In genomic region chr7:74354009-74354408, GRCh38 we compare ENCODE assay signal across 31 cellular contexts.
"Had no signal": no experiment of that assay in that cellular context is flagged by ENCODE, and none has a peak within 500 bp of the region (broad histone marks: within the 10 kb centered on the region; RNA-seq: fewer than 3 reads in every experiment).

No MANE protein-coding gene starts in this region.

- H3K4me3 Mint-ChIP-seq: activated CD4-positive, alpha-beta memory T cell treated with anti-CD3 and anti-CD28 coated beads, Interleukin-2, amount 10 ng/mL, durations not matched to agents 7 days and 5 days; activated CD4-positive, alpha-beta T cell treated with anti-CD3 and anti-CD28 coated beads, Interleukin-2, amount 10 ng/mL, durations not matched to agents 7 days and 5 days; activated naive CD8-positive, alpha-beta T cell; activated T-cell treated with anti-CD3 and anti-CD28 coated beads, Interleukin-2, amount 50 U/mL, for 4 hours; activated T-helper 17 cell treated with anti-CD3 and anti-CD28 coated beads, Interleukin-2, amount 50 U/mL, for 72 hours; central memory CD8-positive, alpha-beta T cell; dendritic cell treated with granulocyte-macrophage colony-stimulating factor and Interleukin-4, amounts not matched to agents 40 ng/mL and 50 ng/mL, for 4 days had no signal

- H3K27ac Mint-ChIP-seq: activated CD4-positive, alpha-beta memory T cell treated with anti-CD3 and anti-CD28 coated beads, Interleukin-2, amount 10 ng/mL, durations not matched to agents 7 days and 5 days; activated CD4-positive, alpha-beta T cell treated with anti-CD3 and anti-CD28 coated beads, Interleukin-2, amount 10 ng/mL, durations not matched to agents 7 days and 5 days; activated naive CD8-positive, alpha-beta T cell; activated T-helper 17 cell treated with anti-CD3 and anti-CD28 coated beads, Interleukin-2, amount 50 U/mL, for 72 hours; dendritic cell treated with granulocyte-macrophage colony-stimulating factor and Interleukin-4, amounts not matched to agents 40 ng/mL and 50 ng/mL, for 4 days had no signal

- H3K4me1 Mint-ChIP-seq: activated CD4-positive, alpha-beta T cell treated with anti-CD3 and anti-CD28 coated beads, Interleukin-2, amount 10 ng/mL, durations not matched to agents 7 days and 5 days; activated T-helper 17 cell treated with anti-CD3 and anti-CD28 coated beads, Interleukin-2, amount 50 U/mL, for 72 hours; central memory CD8-positive, alpha-beta T cell had no signal

- H3K27me3 Mint-ChIP-seq: activated CD4-positive, alpha-beta memory T cell treated with anti-CD3 and anti-CD28 coated beads, Interleukin-2, amount 10 ng/mL, durations not matched to agents 7 days and 5 days; activated CD4-positive, alpha-beta T cell treated with anti-CD3 and anti-CD28 coated beads, Interleukin-2, amount 10 ng/mL, durations not matched to agents 7 days and 5 days; activated naive CD8-positive, alpha-beta T cell; activated T-helper 17 cell treated with anti-CD3 and anti-CD28 coated beads, Interleukin-2, amount 50 U/mL, for 72 hours; central memory CD8-positive, alpha-beta T cell; dendritic cell treated with granulocyte-macrophage colony-stimulating factor and Interleukin-4, amounts not matched to agents 40 ng/mL and 50 ng/mL, for 4 days had no signal

- FAIRE-seq: astrocyte, bronchial epithelial cell had no signal

- H3K4me3 ChIP-seq: coronary artery, dorsolateral prefrontal cortex, esophagus muscularis mucosa, gastrocnemius medialis, heart left ventricle had no signal

- H3K27ac ChIP-seq: coronary artery, esophagus muscularis mucosa, foreskin keratinocyte, gastrocnemius medialis, heart left ventricle had no signal

- H3K27me3 ChIP-seq: brain microvascular endothelial cell, dorsolateral prefrontal cortex, esophagus muscularis mucosa, foreskin keratinocyte, gastrocnemius medialis, heart left ventricle had no signal

- H3K9me3 ChIP-seq: gastrocnemius medialis had no signal

- ATAC-seq: activated T-cell treated with anti-CD3 and anti-CD28 coated beads, Interleukin-2, amount 50 U/mL, for 4 hours; activated T-helper 17 cell treated with anti-CD3 and anti-CD28 coated beads, Interleukin-2, amount 50 U/mL, for 72 hours; foreskin keratinocyte; gastrocnemius medialis; heart left ventricle had no signal

- H3K4me1 ChIP-seq: esophagus muscularis mucosa, foreskin keratinocyte, gastrocnemius medialis had no signal

- H3K9me3 Mint-ChIP-seq: activated CD4-positive, alpha-beta memory T cell treated with anti-CD3 and anti-CD28 coated beads, Interleukin-2, amount 10 ng/mL, durations not matched to agents 7 days and 5 days; activated CD4-positive, alpha-beta T cell treated with anti-CD3 and anti-CD28 coated beads, Interleukin-2, amount 10 ng/mL, durations not matched to agents 7 days and 5 days; activated T-helper 17 cell treated with anti-CD3 and anti-CD28 coated beads, Interleukin-2, amount 50 U/mL, for 72 hours; central memory CD8-positive, alpha-beta T cell; dendritic cell treated with granulocyte-macrophage colony-stimulating factor and Interleukin-4, amounts not matched to agents 40 ng/mL and 50 ng/mL, for 4 days had no signal

- DNase-seq: activated CD4-positive, alpha-beta memory T cell treated with anti-CD3 and anti-CD28 coated beads, Interleukin-2, amount 10 ng/mL, durations not matched to agents 7 days and 5 days; activated CD4-positive, alpha-beta T cell treated with anti-CD3 and anti-CD28 coated beads for 1 hour; activated CD4-positive, alpha-beta T cell treated with anti-CD3 and anti-CD28 coated beads for 4 hours; activated CD4-positive, alpha-beta T cell treated with anti-CD3 and anti-CD28 coated beads, Interleukin-2, amount 10 ng/mL, durations not matched to agents 7 days and 5 days; activated CD4-positive, alpha-beta T cell treated with anti-CD3 and anti-CD28 coated beads, Interleukin-2, amount 50 U/mL, for 4 hours; activated CD8-positive, alpha-beta memory T cell treated with anti-CD3 and anti-CD28 coated beads, Interleukin-2, amount 50 U/mL, for 48 hours; activated effector memory CD4-positive, alpha-beta T cell treated with Interleukin-2 at 50 U/mL for 16 hours; activated gamma-delta T cell treated with Interleukin-2 at 50 U/mL for 16 hours; activated naive CD4-positive, alpha-beta T cell treated with anti-CD3 and anti-CD28 coated beads, Interleukin-2, amount 50 U/mL, for 16 hours; activated naive CD4-positive, alpha-beta T cell treated with Interleukin-2 at 50 U/mL for 16 hours; activated T-cell treated with anti-CD3 and anti-CD28 coated beads for 4 hours; activated T-cell treated with anti-CD3 and anti-CD28 coated beads, Interleukin-2, amount 50 U/mL, for 4 hours; amniotic stem cell; anterior cingulate cortex; brain microvascular endothelial cell; dorsolateral prefrontal cortex; effector memory CD4-positive, alpha-beta T cell; erythroblast; foreskin keratinocyte; gastrocnemius medialis; glutamatergic neuron; heart left ventricle; T-helper 2 cell had no signal
